ENCODE assay signal across 26 cellular contexts in the genomic region with DNA sequence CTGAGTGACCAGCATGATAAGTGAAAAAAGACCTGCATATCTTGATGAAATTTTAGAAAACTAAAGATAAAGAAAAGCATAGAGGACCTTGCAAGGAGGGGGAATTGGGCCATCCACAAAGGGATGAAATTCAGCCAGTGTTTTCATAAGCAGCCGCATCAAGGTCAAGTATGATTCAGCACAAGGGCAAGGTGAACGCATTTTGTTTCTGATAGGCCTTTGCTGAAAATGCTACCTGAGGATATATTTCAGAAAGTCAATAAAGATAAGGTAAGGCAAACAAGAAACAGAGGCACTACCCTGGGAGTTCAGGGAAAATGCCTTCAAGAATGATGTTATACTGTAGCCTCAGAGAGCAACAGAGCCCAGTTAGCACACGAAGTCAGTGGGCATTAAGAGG. TPM values are rescaled to one million over a fixed set of nuclear protein-coding genes. Genes with fewer than 3 reads are reported as not detected.
"Had no signal": no experiment of that assay in that cellular context is flagged by ENCODE, and none has a peak within 500 bp of the region (broad histone marks: within the 10 kb centered on the region; RNA-seq: fewer than 3 reads in every experiment).

No MANE protein-coding gene starts in this region.

- DNase-seq: cortex of kidney; dorsolateral prefrontal cortex; effector memory CD4-positive, alpha-beta T cell; heart left ventricle; hypothalamus; left ventricle myocardium inferior; lower lobe of right lung; naive B cell; posterior cingulate gyrus; stimulated activated CD4-positive, alpha-beta T cell treated with anti-CD3 and anti-CD28 coated beads, Interleukin-2, amount 100 ng/mL, for 24 hours; stimulated activated CD4-positive, alpha-beta T cell treated with anti-CD3 and anti-CD28 coated beads, Interleukin-4, amount 100 ng/mL, for 4 hours; stimulated activated naive B cell treated with anti-CD40 and anti-IgM and Interleukin-4, amounts not matched to agents 10 μg/mL and 1 μg/mL and 100 μg/mL, for 72 hours; trophoblast cell had no signal

- H3K4me1 ChIP-seq: heart left ventricle, left ventricle myocardium inferior, lower lobe of right lung had no signal

- H3K9me3 ChIP-seq: heart left ventricle, lower lobe of right lung, neutrophil had no signal

- H3K4me1 Mint-ChIP-seq: memory B cell; mesothelial cell of epicardium; naive B cell; stimulated activated naive B cell treated with anti-CD40 and anti-IgM and Interleukin-4, amounts not matched to agents 10 μg/mL and 1 μg/mL and 100 μg/mL, for 72 hours had no signal

- H3K27me3 ChIP-seq: neutrophil had no signal

- H3K4me3 Mint-ChIP-seq: memory B cell; mesothelial cell of epicardium; naive B cell; stimulated activated naive B cell treated with anti-CD40 and anti-IgM and Interleukin-4, amounts not matched to agents 10 μg/mL and 1 μg/mL and 100 μg/mL, for 72 hours had no signal

- H3K27ac ChIP-seq: dorsolateral prefrontal cortex, heart left ventricle, left ventricle myocardium inferior, lower lobe of right lung, neutrophil had no signal

- H3K4me3 ChIP-seq: dorsolateral prefrontal cortex, heart left ventricle, left ventricle myocardium inferior, lower lobe of right lung had no signal

- H3K27ac Mint-ChIP-seq: memory B cell; mesothelial cell of epicardium; naive B cell; stimulated activated naive B cell treated with anti-CD40 and anti-IgM and Interleukin-4, amounts not matched to agents 10 μg/mL and 1 μg/mL and 100 μg/mL, for 72 hours had no signal

- ATAC-seq: esophagus mucosa; heart left ventricle; lower lobe of right lung; sciatic nerve; stimulated activated naive B cell treated with anti-CD40 and anti-IgM and Interleukin-4, amounts not matched to agents 10 μg/mL and 1 μg/mL and 100 μg/mL, for 72 hours had no signal

- FAIRE-seq: endometrium, frontal cortex, islet of Langerhans, urothelium cell line had no signal

- H3K36me3 Mint-ChIP-seq: memory B cell; mesothelial cell of epicardium; naive B cell; stimulated activated naive B cell treated with anti-CD40 and anti-IgM and Interleukin-4, amounts not matched to agents 10 μg/mL and 1 μg/mL and 100 μg/mL, for 72 hours had no signal

- H3K36me3 ChIP-seq: heart left ventricle, left ventricle myocardium inferior, lower lobe of right lung, neutrophil had no signal

RNA-seq across cellular contexts. Expression of a gene that starts 55.0 kb away (rescaled TPM):
- total RNA-seq: chondrocyte, esophagus mucosa, heart left ventricle, left ventricle myocardium inferior, osteoblast, skeletal muscle tissue had no signal
- polyA plus RNA-seq: fibroblast of lung, heart left ventricle had no signal
